Comparison of ENCODE assay signal across 28 cellular contexts in genomic region chr18:46427216-46427995, GRCh38.
"Had no signal": no experiment of that assay in that cellular context is flagged by ENCODE, and none has a peak within 500 bp of the region (broad histone marks: within the 10 kb centered on the region; RNA-seq: fewer than 3 reads in every experiment).

No MANE protein-coding gene starts in this region.

- H3K27ac Mint-ChIP-seq: activated CD4-positive, alpha-beta memory T cell treated with anti-CD3 and anti-CD28 coated beads, Interleukin-2, amount 10 ng/mL, durations not matched to agents 7 days and 5 days; activated CD4-positive, alpha-beta T cell treated with anti-CD3 and anti-CD28 coated beads, Interleukin-2, amount 10 ng/mL, durations not matched to agents 7 days and 5 days; activated naive CD4-positive, alpha-beta T cell treated with anti-CD3 and anti-CD28 coated beads for 36 hours; activated naive CD8-positive, alpha-beta T cell treated with anti-CD3 and anti-CD28 coated beads, Interleukin-2, amount 10 ng/mL, durations not matched to agents 7 days and 5 days; effector memory CD8-positive, alpha-beta T cell; mesothelial cell of epicardium; naive B cell; neural progenitor cell; stimulated activated effector memory CD8-positive, alpha-beta T cell treated with anti-CD3 and anti-CD28 coated beads, Interleukin-12 subunit alpha, Interleukin-12 subunit beta, amount 100 ng/mL, for 72 hours; stimulated activated naive CD8-positive, alpha-beta T cell treated with anti-CD3 and anti-CD28 coated beads, Interleukin-15, Interleukin-2, amounts not matched to agents 100 ng/mL and 50 ng/mL, for 24 hours; T-helper 1 cell treated with Interleukin-12 subunit alpha and Interleukin-12 subunit beta and Interleukin-4 antibody, amounts not matched to agents 30 μg/mL and 1 μg/mL, for 36 hours; type B pancreatic cell; WTC11 had no signal

- ATAC-seq: effector memory CD8-positive, alpha-beta T cell; gastroesophageal sphincter; stimulated activated effector memory CD8-positive, alpha-beta T cell treated with anti-CD3 and anti-CD28 coated beads, Interleukin-12 subunit alpha, Interleukin-12 subunit beta, amount 100 ng/mL, for 72 hours; WTC11 had no signal

- H3K9me3 Mint-ChIP-seq: activated CD4-positive, alpha-beta memory T cell treated with anti-CD3 and anti-CD28 coated beads, Interleukin-2, amount 10 ng/mL, durations not matched to agents 7 days and 5 days; activated CD4-positive, alpha-beta T cell treated with anti-CD3 and anti-CD28 coated beads, Interleukin-2, amount 10 ng/mL, durations not matched to agents 7 days and 5 days; activated naive CD4-positive, alpha-beta T cell treated with anti-CD3 and anti-CD28 coated beads for 36 hours; activated naive CD8-positive, alpha-beta T cell treated with anti-CD3 and anti-CD28 coated beads, Interleukin-2, amount 10 ng/mL, durations not matched to agents 7 days and 5 days; brain; effector memory CD8-positive, alpha-beta T cell; mesothelial cell of epicardium; naive B cell; neural progenitor cell; stimulated activated effector memory CD8-positive, alpha-beta T cell treated with anti-CD3 and anti-CD28 coated beads, Interleukin-12 subunit alpha, Interleukin-12 subunit beta, amount 100 ng/mL, for 72 hours; stimulated activated naive CD8-positive, alpha-beta T cell treated with anti-CD3 and anti-CD28 coated beads, Interleukin-15, Interleukin-2, amounts not matched to agents 100 ng/mL and 50 ng/mL, for 24 hours; T-helper 1 cell treated with Interleukin-12 subunit alpha and Interleukin-12 subunit beta and Interleukin-4 antibody, amounts not matched to agents 30 μg/mL and 1 μg/mL, for 36 hours; type B pancreatic cell; WTC11 had no signal

- DNase-seq: activated CD4-positive, alpha-beta memory T cell treated with anti-CD3 and anti-CD28 coated beads, Interleukin-2, amount 10 ng/mL, durations not matched to agents 7 days and 5 days; activated CD4-positive, alpha-beta T cell treated with anti-CD3 and anti-CD28 coated beads for 1 hour; activated CD4-positive, alpha-beta T cell treated with anti-CD3 and anti-CD28 coated beads, Interleukin-2, amount 10 ng/mL, durations not matched to agents 7 days and 5 days; activated effector memory CD4-positive, alpha-beta T cell treated with anti-CD3 and anti-CD28 coated beads, Interleukin-2, amount 50 U/mL, for 16 hours; activated naive CD4-positive, alpha-beta T cell treated with anti-CD3 and anti-CD28 coated beads for 36 hours; activated naive CD8-positive, alpha-beta T cell treated with anti-CD3 and anti-CD28 coated beads, Interleukin-2, amount 10 ng/mL, durations not matched to agents 7 days and 5 days; effector memory CD8-positive, alpha-beta T cell; kidney; naive B cell; retina; sigmoid colon; small intestine; stimulated activated CD4-positive, alpha-beta T cell treated with anti-CD3 and anti-CD28 coated beads, Interleukin-4, amount 100 ng/mL, for 24 hours; SW 1271; T1000; uterus had no signal

- H3K27me3 Mint-ChIP-seq: stimulated activated naive CD8-positive, alpha-beta T cell treated with anti-CD3 and anti-CD28 coated beads, Interleukin-15, Interleukin-2, amounts not matched to agents 100 ng/mL and 50 ng/mL, for 24 hours; type B pancreatic cell had no signal

- H3K4me1 Mint-ChIP-seq: activated CD4-positive, alpha-beta memory T cell treated with anti-CD3 and anti-CD28 coated beads, Interleukin-2, amount 10 ng/mL, durations not matched to agents 7 days and 5 days; activated CD4-positive, alpha-beta T cell treated with anti-CD3 and anti-CD28 coated beads, Interleukin-2, amount 10 ng/mL, durations not matched to agents 7 days and 5 days; activated naive CD8-positive, alpha-beta T cell treated with anti-CD3 and anti-CD28 coated beads, Interleukin-2, amount 10 ng/mL, durations not matched to agents 7 days and 5 days; naive B cell had no signal

- H3K9me3 ChIP-seq: ascending aorta, gastroesophageal sphincter, prostate gland, sigmoid colon, thoracic aorta, uterus had no signal

- H3K36me3 Mint-ChIP-seq: activated naive CD8-positive, alpha-beta T cell treated with anti-CD3 and anti-CD28 coated beads, Interleukin-2, amount 10 ng/mL, durations not matched to agents 7 days and 5 days; mesothelial cell of epicardium; naive B cell; stimulated activated effector memory CD8-positive, alpha-beta T cell treated with anti-CD3 and anti-CD28 coated beads, Interleukin-12 subunit alpha, Interleukin-12 subunit beta, amount 100 ng/mL, for 72 hours; type B pancreatic cell; WTC11 had no signal

- H3K4me3 Mint-ChIP-seq: activated CD4-positive, alpha-beta memory T cell treated with anti-CD3 and anti-CD28 coated beads, Interleukin-2, amount 10 ng/mL, durations not matched to agents 7 days and 5 days; activated CD4-positive, alpha-beta T cell treated with anti-CD3 and anti-CD28 coated beads, Interleukin-2, amount 10 ng/mL, durations not matched to agents 7 days and 5 days; activated naive CD4-positive, alpha-beta T cell treated with anti-CD3 and anti-CD28 coated beads for 36 hours; activated naive CD8-positive, alpha-beta T cell treated with anti-CD3 and anti-CD28 coated beads, Interleukin-2, amount 10 ng/mL, durations not matched to agents 7 days and 5 days; brain; effector memory CD8-positive, alpha-beta T cell; mesothelial cell of epicardium; naive B cell; neural progenitor cell; stimulated activated effector memory CD8-positive, alpha-beta T cell treated with anti-CD3 and anti-CD28 coated beads, Interleukin-12 subunit alpha, Interleukin-12 subunit beta, amount 100 ng/mL, for 72 hours; stimulated activated naive CD8-positive, alpha-beta T cell treated with anti-CD3 and anti-CD28 coated beads, Interleukin-15, Interleukin-2, amounts not matched to agents 100 ng/mL and 50 ng/mL, for 24 hours; T-helper 1 cell treated with Interleukin-12 subunit alpha and Interleukin-12 subunit beta and Interleukin-4 antibody, amounts not matched to agents 30 μg/mL and 1 μg/mL, for 36 hours; type B pancreatic cell; WTC11 had no signal
